Comparison of ENCODE assay signal across 23 cellular contexts in the genomic region with DNA sequence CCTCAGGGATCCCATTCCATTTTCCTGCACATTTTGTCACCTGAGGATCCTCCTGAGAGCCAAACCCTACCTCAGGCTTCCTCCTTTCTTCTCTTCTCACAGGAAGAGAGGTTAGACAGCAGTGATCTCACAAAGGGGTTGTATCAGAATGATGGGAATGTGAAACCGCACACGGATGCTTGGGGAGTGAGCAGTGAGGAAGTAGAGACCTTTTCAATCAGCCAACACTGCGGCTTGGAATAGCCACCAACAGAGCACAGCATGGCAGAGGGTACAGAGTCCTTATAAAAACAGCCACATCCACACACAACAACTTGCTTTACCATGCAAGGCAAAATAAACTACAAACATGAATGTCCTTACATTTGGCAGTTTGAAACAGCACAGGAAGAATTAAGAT. TPM values are rescaled to one million over a fixed set of nuclear protein-coding genes. Genes with fewer than 3 reads are reported as not detected.
DNase-seq lines count a peak whose midpoint lies in the region; ATAC-seq and TF ChIP-seq lines count a peak whose summit lies in the region.
"Had no signal": no experiment of that assay in that cellular context is flagged by ENCODE, and none has a peak within 500 bp of the region (broad histone marks: within the 10 kb centered on the region; RNA-seq: fewer than 3 reads in every experiment).

No MANE protein-coding gene starts in this region.

- no peaks in the 10 kb centered on the region for H3K36me3 ChIP-seq in IMR-90 (ENCODE audit: control insufficient read depth, insufficient read depth, low read length)
- H3K36me3 ChIP-seq: adrenal gland, vagina had no signal

- no peaks in the 10 kb centered on the region; the same call in 1 of the 2 replicates for H3K9me1 ChIP-seq in IMR-90 (ENCODE audit: insufficient read depth, low read length)

- no peak overlapping the region for H3K14ac ChIP-seq in IMR-90 (replicated peaks; ENCODE audit: low read depth, low read length)

- intact Hi-C loops in IMR-90 (cut with micrococcal nuclease): no loop called here

- CTCF ChIA-PET in IMR-90 (lab: Yijun Ruan, JAX): interaction anchor here (1.3 kb wide), 1 partner anchor 17 kb away, joined by 4 read pairs; no protein-coding TSS in a partner anchor

- H4K8ac ChIP-seq in IMR-90 (ENCODE audit: low read depth in 2 of 2, low read length in 2 of 2): no peak overlapping the region

- dilution Hi-C loops in IMR-90 (cut with HindIII; ENCODE audit: low sequenced_read_pairs, unreplicated experiment): no loop called here

- H3K4ac ChIP-seq in IMR-90 (ENCODE audit: low read depth, low read length): no peak overlapping the region

- no peak for TF ChIP-seq POLR2A in IMR-90 (IDR thresholded peaks at IDR 0.05; ENCODE audit: low read depth, low read length)

- no peak overlapping the region for H3K23ac ChIP-seq in IMR-90 (ENCODE audit: low read depth, low read length)

- no peak overlapping the region for H3K27ac ChIP-seq in IMR-90 (ENCODE audit: insufficient read depth, low read length)
- H3K27ac ChIP-seq: adrenal gland, parathyroid adenoma, vagina had no signal

- peaks cover 3% of the 10 kb centered on the region; the same call in 1 of the 2 replicates for H3K4me1 ChIP-seq in IMR-90 (ENCODE audit: control insufficient read depth, insufficient read depth, low read length)
- H3K4me1 ChIP-seq: adrenal gland, parathyroid adenoma, vagina had no signal

- peak overlapping the region; percentile 23; the same call in 1 of the 2 replicates for H4K5ac ChIP-seq in IMR-90 (ENCODE audit: low read depth, low read length)

- H3K9ac ChIP-seq in IMR-90 (ENCODE audit: low read depth, low read length): no peak overlapping the region
- H3K9ac ChIP-seq: parathyroid adenoma had no signal

- H3K4me2 ChIP-seq in IMR-90 (ENCODE audit: low read depth, low read length): peak overlapping the region; percentile 25; the same call in 1 of the 2 replicates

- no peak overlapping the region; the same call in 1 of the 2 replicates for H3K18ac ChIP-seq in IMR-90 (ENCODE audit: low read depth, low read length)

- TF ChIP-seq CTCF in IMR-90 (conservative IDR thresholded peaks at IDR 0.05; ENCODE audit: low read depth, low read length) (no peak), foreskin fibroblast (IDR thresholded peaks at IDR 0.05; ENCODE audit: low read depth, low read length) (no peak)

- H2AK5ac ChIP-seq in IMR-90 (ENCODE audit: low read depth, low read length): no peak overlapping the region

- no peaks in the 10 kb centered on the region for H3K9me3 ChIP-seq in IMR-90 (ENCODE audit: control insufficient read depth, insufficient read depth, low read length)
- H3K9me3 ChIP-seq: adrenal gland, vagina had no signal

- no peaks in the 10 kb centered on the region for H3K4me1 Mint-ChIP-seq in stimulated activated effector memory CD8-positive, alpha-beta T cell treated with anti-CD3 and anti-CD28 coated beads, Interleukin-12 subunit alpha, Interleukin-12 subunit beta, amount 100 ng/mL, for 72 hours
- H3K4me1 Mint-ChIP-seq: activated CD4-positive, alpha-beta memory T cell treated with anti-CD3 and anti-CD28 coated beads, Interleukin-2, amount 10 ng/mL, durations not matched to agents 7 days and 5 days; memory B cell; naive B cell; stimulated activated memory B cell treated with anti-CD40 and anti-IgM and Interleukin-4, amounts not matched to agents 10 μg/mL and 1 μg/mL and 100 μg/mL, for 72 hours had no signal

- H2BK5ac ChIP-seq in IMR-90 (ENCODE audit: low read depth, low read length, poor library complexity, severe bottlenecking): no peak overlapping the region

- no peaks in the 10 kb centered on the region for H4K20me1 ChIP-seq in IMR-90 (ENCODE audit: insufficient read depth, low read length)

- H3K36me3 Mint-ChIP-seq in stimulated activated effector memory CD8-positive, alpha-beta T cell treated with anti-CD3 and anti-CD28 coated beads, Interleukin-12 subunit alpha, Interleukin-12 subunit beta, amount 100 ng/mL, for 72 hours: no peaks in the 10 kb centered on the region

- H2BK120ac ChIP-seq in IMR-90 (ENCODE audit: low read depth, low read length): no peak overlapping the region

- WGBS in IMR-90 (ENCODE audit: extremely low coverage in 2 of 2, insufficient read length in 1 of 2), 2 experiments: no CpG with 5 or more reads among the region's 3 CpGs

- H2BK20ac ChIP-seq in IMR-90 (ENCODE audit: low read depth, low read length): no peak overlapping the region

- H3K9me3 Mint-ChIP-seq in stimulated activated effector memory CD8-positive, alpha-beta T cell treated with anti-CD3 and anti-CD28 coated beads, Interleukin-12 subunit alpha, Interleukin-12 subunit beta, amount 100 ng/mL, for 72 hours: no peaks in the 10 kb centered on the region
- H3K9me3 Mint-ChIP-seq: activated CD4-positive, alpha-beta memory T cell treated with anti-CD3 and anti-CD28 coated beads, Interleukin-2, amount 10 ng/mL, durations not matched to agents 7 days and 5 days; memory B cell; naive B cell; stimulated activated memory B cell treated with anti-CD40 and anti-IgM and Interleukin-4, amounts not matched to agents 10 μg/mL and 1 μg/mL and 100 μg/mL, for 72 hours had no signal

- ATAC-seq in IMR-90 (ENCODE audit: low read depth) (no peak; the same call in 1 of the 2 replicates), GM21528 (IDR thresholded peaks at IDR 0.05; ENCODE audit: low FRiP score, unreplicated experiment) (no peak)
- no peak for ATAC-seq in stimulated activated effector memory CD8-positive, alpha-beta T cell treated with anti-CD3 and anti-CD28 coated beads, Interleukin-12 subunit alpha, Interleukin-12 subunit beta, amount 100 ng/mL, for 72 hours
- ATAC-seq: stimulated activated memory B cell treated with anti-CD40 and anti-IgM and Interleukin-4, amounts not matched to agents 10 μg/mL and 1 μg/mL and 100 μg/mL, for 72 hours had no signal

- no peak for TF ChIP-seq RAD21 in IMR-90 (IDR thresholded peaks at IDR 0.05; ENCODE audit: low read length)

- no peak overlapping the region for H3K4me3 Mint-ChIP-seq in stimulated activated effector memory CD8-positive, alpha-beta T cell treated with anti-CD3 and anti-CD28 coated beads, Interleukin-12 subunit alpha, Interleukin-12 subunit beta, amount 100 ng/mL, for 72 hours
- H3K4me3 Mint-ChIP-seq: activated CD4-positive, alpha-beta memory T cell treated with anti-CD3 and anti-CD28 coated beads, Interleukin-2, amount 10 ng/mL, durations not matched to agents 7 days and 5 days; memory B cell; naive B cell; stimulated activated memory B cell treated with anti-CD40 and anti-IgM and Interleukin-4, amounts not matched to agents 10 μg/mL and 1 μg/mL and 100 μg/mL, for 72 hours had no signal

- H4K91ac ChIP-seq in IMR-90 (ENCODE audit: insufficient read depth, low read depth, low read length): no peak overlapping the region

- H3K4me3 ChIP-seq in IMR-90 (ENCODE audit: insufficient read depth, low read depth, low read length) (no peak overlapping the region), foreskin fibroblast (ENCODE audit: low read depth in 1 of 2, low read length in 2 of 2) (no peak overlapping the region)
- H3K4me3 ChIP-seq: adrenal gland, vagina had no signal

- DNase-seq in IMR-90: peak; percentile 35
- DNase-seq in foreskin fibroblast: peak; percentile 21 to 49
- peak; percentile 75 for DNase-seq in myocyte (ENCODE audit: low read depth)
- no peak for DNase-seq in central memory CD4-positive, alpha-beta T cell
- no peak for DNase-seq in NCI-H187 (lab: John Stamatoyannopoulos, UW)
- DNase-seq in stimulated activated effector memory CD8-positive, alpha-beta T cell treated with anti-CD3 and anti-CD28 coated beads, Interleukin-12 subunit alpha, Interleukin-12 subunit beta, amount 100 ng/mL, for 72 hours (ENCODE audit: low spot score in 2 of 2): no peak
- DNase-seq: activated CD4-positive, alpha-beta memory T cell treated with anti-CD3 and anti-CD28 coated beads, Interleukin-2, amount 10 ng/mL, durations not matched to agents 7 days and 5 days; activated CD4-positive, CD25-positive, alpha-beta regulatory T cell; activated T-cell treated with anti-CD3 and anti-CD28 coated beads for 4 hours; adrenal gland; foreskin melanocyte; kidney; naive B cell; NCI-H1048; NCI-H1930; NCI-H2227 treated with DMSO at 0.1 percent for 48 hours; NCI-H774; stimulated activated CD4-positive, alpha-beta T cell treated with anti-CD3 and anti-CD28 coated beads, Interleukin-2, amount 100 ng/mL, for 24 hours had no signal

- no peak overlapping the region for H2AFZ ChIP-seq in IMR-90 (replicated peaks; ENCODE audit: low read length, poor library complexity)
- H2AFZ ChIP-seq: parathyroid adenoma had no signal

- no peak overlapping the region for H2BK15ac ChIP-seq in IMR-90 (ENCODE audit: low read depth, low read length)

- POLR2A ChIA-PET in IMR-90 (lab: Charles Lee; ENCODE audit: unreplicated experiment): no interaction called here

- in situ Hi-C loops in IMR-90 (cut with MboI; ENCODE audit: low sequenced_read_pairs): no loop called here

- H3K79me1 ChIP-seq in IMR-90 (ENCODE audit: low read depth in 1 of 2, low read length in 2 of 2): no peaks in the 10 kb centered on the region

- no peak overlapping the region for H3K27ac Mint-ChIP-seq in stimulated activated effector memory CD8-positive, alpha-beta T cell treated with anti-CD3 and anti-CD28 coated beads, Interleukin-12 subunit alpha, Interleukin-12 subunit beta, amount 100 ng/mL, for 72 hours
- H3K27ac Mint-ChIP-seq: activated CD4-positive, alpha-beta memory T cell treated with anti-CD3 and anti-CD28 coated beads, Interleukin-2, amount 10 ng/mL, durations not matched to agents 7 days and 5 days; memory B cell; stimulated activated memory B cell treated with anti-CD40 and anti-IgM and Interleukin-4, amounts not matched to agents 10 μg/mL and 1 μg/mL and 100 μg/mL, for 72 hours had no signal

- no peak overlapping the region for H3K56ac ChIP-seq in IMR-90 (ENCODE audit: extremely low read depth, insufficient read depth, low read length)

- H2AK9ac ChIP-seq in IMR-90 (replicated peaks; ENCODE audit: low read depth, low read length, poor library complexity): no peak overlapping the region

- H3K27me3 ChIP-seq in IMR-90 (ENCODE audit: control insufficient read depth, insufficient read depth, low read length): no peaks in the 10 kb centered on the region
- H3K27me3 ChIP-seq: adrenal gland, vagina had no signal

- BruUV-seq in IMR-90 (replicated peaks; lab: Mats Ljungman, UMichigan): no TSS peak

TF ChIP-seq in IMR-90, 13 proteins besides CTCF, POLR2A, EP300 and RAD21 (continues in another document):
- TF ChIP-seq CHD1 (IDR thresholded peaks at IDR 0.05; ENCODE audit: low read depth, low read length): no peak
- no peak for TF ChIP-seq NFE2L2 (IDR thresholded peaks at IDR 0.05; ENCODE audit: low read depth, low read length)
- no peak for TF ChIP-seq RCOR1 (IDR thresholded peaks at IDR 0.05; ENCODE audit: insufficient replicate concordance, low read length)

RNA-seq across cellular contexts. Expression of a gene that starts 8.7 kb away (rescaled TPM):
- total RNA-seq in IMR-90 (2012; rRNA removed) (1.3 and 1.4 TPM in 2 replicates), myocyte (25.5 and 29.7 TPM in 2 replicates)
- 0.89 and 1.4 TPM in 2 replicates for polyA plus RNA-seq in IMR-90 (2012; rRNA removed)
- 0.39 and 0.76 TPM in 2 replicates for polyA plus RNA-seq in IMR-90 (2012; cell fraction: cytosol; rRNA removed)
- polyA plus RNA-seq in IMR-90 (2012; cell fraction: nucleus; rRNA removed; ENCODE audit: low replicate concordance): 0.14 and 1.2 TPM in 2 replicates
- 26.9 TPM for polyA plus RNA-seq in myocyte (2012)

Comparison
In these comparisons a context has a peak if more than half of its experiments do, and no peak if none do; other contexts are left out.
1. DNase-seq: peak in IMR-90 (single experiment), foreskin fibroblast (2 of 2) and myocyte (single experiment); none in central memory CD4-positive, alpha-beta T cell (single experiment), NCI-H187 (0 of 2) and stimulated activated effector memory CD8-positive, alpha-beta T cell treated with anti-CD3 and anti-CD28 coated beads, Interleukin-12 subunit alpha, Interleukin-12 subunit beta, amount 100 ng/mL, for 72 hours (0 of 2).
2. RNA of a gene that starts 8.7 kb away (total RNA-seq): 25.5 to 29.7 TPM in myocyte; 1.3 to 1.4 TPM in IMR-90; every median in the first group is over 10 times any median in the second.